In the genomic region with DNA sequence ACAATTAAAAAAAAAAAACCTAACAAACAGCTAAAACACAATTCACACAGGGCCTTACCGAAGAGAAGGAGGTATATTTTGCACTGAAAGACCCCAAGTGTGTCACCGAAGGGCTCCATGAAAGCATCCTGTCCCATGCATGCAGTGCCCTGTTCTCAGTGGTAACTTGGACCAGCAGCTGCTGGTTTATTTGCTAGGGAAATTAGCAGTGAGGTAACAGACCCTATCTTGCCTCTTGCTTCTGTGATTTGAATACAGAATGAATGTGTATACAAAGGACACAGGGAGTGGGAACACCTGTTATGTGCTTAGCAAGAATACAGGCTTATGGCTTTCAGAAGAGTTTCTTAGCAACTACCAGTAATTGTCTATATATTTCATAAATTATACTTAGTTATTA, we compare ENCODE assay signal across 21 cellular contexts. TPM values are rescaled to one million over a fixed set of nuclear protein-coding genes. Genes with fewer than 3 reads are reported as not detected.
DNase-seq lines count a peak whose midpoint lies in the region; ATAC-seq and TF ChIP-seq lines count a peak whose summit lies in the region.
"Had no signal": no experiment of that assay in that cellular context is flagged by ENCODE, and none has a peak within 500 bp of the region (broad histone marks: within the 10 kb centered on the region; RNA-seq: fewer than 3 reads in every experiment).

A gene (minus strand): TSS at position 160 of the 400 bp plus-strand sequence.

- no peak for TF ChIP-seq POLR2A in gastroesophageal sphincter (IDR thresholded peaks at IDR 0.05)

- no peak for ATAC-seq in gastroesophageal sphincter
- ATAC-seq in HG03095 (IDR thresholded peaks at IDR 0.05; ENCODE audit: unreplicated experiment), result no peak
- ATAC-seq in omental fat pad (ENCODE audit: low FRiP score), result no peak
- ATAC-seq: GM23338, right lobe of liver had no signal

- H3K4me3 ChIP-seq in endocrine pancreas (ENCODE audit: control insufficient read depth, insufficient read depth, low read length) (peak within 1 kb of the TSS; percentile 97), gastroesophageal sphincter (no peak within 1 kb of the TSS)
- H3K4me3 ChIP-seq: ascending aorta, GM23338, right lobe of liver, tibial artery had no signal

- H3K27ac ChIP-seq in gastroesophageal sphincter, result no peak within 1 kb of the TSS
- H3K27ac ChIP-seq: ascending aorta, right lobe of liver, tibial artery had no signal

- no peaks in the 10 kb centered on the region for H3K4me1 Mint-ChIP-seq in endothelial cell (ENCODE audit: unreplicated experiment)
- H3K4me1 Mint-ChIP-seq: GM23338 had no signal

- H3K27me3 ChIP-seq in endocrine pancreas (ENCODE audit: control insufficient read depth, insufficient read depth, low read length) (no peaks in the 10 kb centered on the region), gastroesophageal sphincter (no peaks in the 10 kb centered on the region)
- H3K27me3 ChIP-seq: ascending aorta, right lobe of liver, tibial artery had no signal

- H3K4me1 ChIP-seq in endocrine pancreas (ENCODE audit: control insufficient read depth, insufficient read depth, low read length) (peaks cover 38% of the 10 kb centered on the region), gastroesophageal sphincter (peaks cover 0 to 2% (median 0%) of the 10 kb centered on the region in 3 donors)
- H3K4me1 ChIP-seq: ascending aorta, right lobe of liver had no signal

- no peak within 1 kb of the TSS for H3K4me3 Mint-ChIP-seq in endothelial cell (ENCODE audit: unreplicated experiment)
- H3K4me3 Mint-ChIP-seq: GM23338 had no signal

- H3K36me3 ChIP-seq in endocrine pancreas (ENCODE audit: control insufficient read depth, insufficient read depth, low read length) (no peaks in the 10 kb centered on the region), gastroesophageal sphincter (no peaks in the 10 kb centered on the region)
- H3K36me3 ChIP-seq: ascending aorta, right lobe of liver, tibial artery had no signal

- H3K9ac ChIP-seq in endocrine pancreas (ENCODE audit: control insufficient read depth, insufficient read depth, low read length), result no peak within 1 kb of the TSS

- TF ChIP-seq EP300 in gastroesophageal sphincter (IDR thresholded peaks at IDR 0.05), result no peak

- H3K27ac Mint-ChIP-seq in endothelial cell (ENCODE audit: unreplicated experiment), result no peak within 1 kb of the TSS
- H3K27ac Mint-ChIP-seq: GM23338 had no signal

- H3K9me3 ChIP-seq in endocrine pancreas (ENCODE audit: control insufficient read depth, low read length) (no peaks in the 10 kb centered on the region), gastroesophageal sphincter (no peaks in the 10 kb centered on the region)
- H3K9me3 ChIP-seq: ascending aorta, right lobe of liver, tibial artery had no signal

- WGBS in gastroesophageal sphincter (ENCODE audit: low coverage in 1 of 2), 2 donors, result 52% methylated on average over 2 of the region's 2 CpGs; no CpG with 5 or more reads in 1 of the 2 donors

- no peak for TF ChIP-seq CTCF in gastroesophageal sphincter (IDR thresholded peaks at IDR 0.05)
- TF ChIP-seq CTCF in endothelial cell (IDR thresholded peaks at IDR 0.05; ENCODE audit: unreplicated experiment), result no peak
- no peak for TF ChIP-seq CTCF in omental fat pad (IDR thresholded peaks at IDR 0.05)

- no peaks in the 10 kb centered on the region for H3K36me3 Mint-ChIP-seq in endothelial cell (ENCODE audit: low read depth, unreplicated experiment)

- H3K9me3 Mint-ChIP-seq in endothelial cell (ENCODE audit: unreplicated experiment), result no peaks in the 10 kb centered on the region
- H3K9me3 Mint-ChIP-seq: GM23338 had no signal

- DNase-seq in DMS153 (lab: John Stamatoyannopoulos, UW) (peak; percentile 92), NCI-H1092 treated with DMSO at 0.1 percent for 48 hours (lab: John Stamatoyannopoulos, UW) (peak; percentile 95), NCI-H345 (lab: John Stamatoyannopoulos, UW) (peak; percentile 79), endothelial cell (ENCODE audit: low spot score) (no peak), omental fat pad (ENCODE audit: low spot score) (no peak)
- DNase-seq: activated CD8-positive, alpha-beta memory T cell treated with anti-CD3 and anti-CD28 coated beads for 24 hours; activated effector memory CD4-positive, alpha-beta T cell treated with Interleukin-2 at 50 U/mL for 16 hours; DMS79 treated with DMSO at 0.1 percent for 48 hours; glutamatergic neuron; IMR-90; NCI-H187 treated with DMSO at 0.1 percent for 48 hours; right lobe of liver; stimulated activated CD4-positive, alpha-beta T cell treated with anti-CD3 and anti-CD28 coated beads, Interleukin-2, amount 100 ng/mL, for 48 hours; tibial artery had no signal

- no peaks in the 10 kb centered on the region for H3K27me3 Mint-ChIP-seq in endothelial cell (ENCODE audit: unreplicated experiment)

RNA-seq across cellular contexts. Expression of the gene that starts here (rescaled TPM):
- total RNA-seq in gastroesophageal sphincter (not detected), endothelial cell (ENCODE audit: unreplicated experiment) (not detected), omental fat pad (not detected)
- total RNA-seq: ascending aorta, epithelial cell of proximal tubule, GM23338, mesenteric fat pad, right lobe of liver had no signal

Comparison
In these comparisons a context has a peak if more than half of its experiments do, and no peak if none do; other contexts are left out.
1. DNase-seq: peak in DMS153 (single experiment), NCI-H1092 treated with DMSO at 0.1 percent for 48 hours (single experiment) and NCI-H345 (single experiment); none in endothelial cell (single experiment) and omental fat pad (single experiment).